In the genomic region with DNA sequence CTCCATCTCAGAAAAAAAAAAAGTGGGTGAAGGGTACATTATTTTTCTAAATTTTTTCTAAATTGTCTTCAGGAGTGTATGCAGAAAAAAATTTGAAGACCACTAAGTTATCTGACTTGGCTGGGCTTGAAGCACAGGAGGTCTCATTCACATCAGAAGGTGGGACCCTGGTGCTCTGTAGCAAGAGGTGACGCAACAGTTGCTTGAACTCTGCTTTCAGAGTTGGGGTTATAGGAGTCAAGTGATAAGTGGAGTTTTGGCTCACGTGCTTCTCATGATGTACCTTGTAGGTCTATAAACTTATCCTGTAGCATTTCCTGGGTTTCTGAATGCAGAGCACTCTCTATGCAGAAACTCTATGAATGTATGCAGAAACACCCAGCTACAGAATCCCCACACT, we compare ENCODE assay signal across 2 cellular contexts.
TF ChIP-seq lines count a peak whose summit lies in the region.

No MANE protein-coding gene starts in this region.

TF ChIP-seq in HepG2, 621 proteins besides CTCF, POLR2A, EP300 and RAD21:
- TF ChIP-seq CEBPB (IDR thresholded peaks at IDR 0.05; ENCODE audit: borderline replicate concordance, low read depth, low read length) (peak; percentile 69), MXD4 (CRISPR knock-in tag; IDR thresholded peaks at IDR 0.05) (no peak), ZNF101 (CRISPR knock-in tag; IDR thresholded peaks at IDR 0.05; ENCODE audit: borderline replicate concordance, low read depth) (no peak), KDM2A (CRISPR knock-in tag; IDR thresholded peaks at IDR 0.05; ENCODE audit: borderline replicate concordance, low read depth) (no peak), TCF7L2 (IDR thresholded peaks at IDR 0.05; ENCODE audit: low read depth, low read length) (no peak), ATF7 (IDR thresholded peaks at IDR 0.05) (0 out of 2 replicates have a peak, but pooled peaks have one; percentile 21), ATF7 (CRISPR knock-in tag; IDR thresholded peaks at IDR 0.05) (no peak), HNRNPL (IDR thresholded peaks at IDR 0.05; ENCODE audit: low read depth, low read length) (no peak), ATRX (CRISPR knock-in tag; IDR thresholded peaks at IDR 0.05; ENCODE audit: borderline replicate concordance) (no peak), GABPA (IDR thresholded peaks at IDR 0.05; ENCODE audit: low read depth, low read length) (no peak), GABPA (CRISPR knock-in tag; IDR thresholded peaks at IDR 0.05; ENCODE audit: low read depth) (no peak)
- TF ChIP-seq, protein P1, sequence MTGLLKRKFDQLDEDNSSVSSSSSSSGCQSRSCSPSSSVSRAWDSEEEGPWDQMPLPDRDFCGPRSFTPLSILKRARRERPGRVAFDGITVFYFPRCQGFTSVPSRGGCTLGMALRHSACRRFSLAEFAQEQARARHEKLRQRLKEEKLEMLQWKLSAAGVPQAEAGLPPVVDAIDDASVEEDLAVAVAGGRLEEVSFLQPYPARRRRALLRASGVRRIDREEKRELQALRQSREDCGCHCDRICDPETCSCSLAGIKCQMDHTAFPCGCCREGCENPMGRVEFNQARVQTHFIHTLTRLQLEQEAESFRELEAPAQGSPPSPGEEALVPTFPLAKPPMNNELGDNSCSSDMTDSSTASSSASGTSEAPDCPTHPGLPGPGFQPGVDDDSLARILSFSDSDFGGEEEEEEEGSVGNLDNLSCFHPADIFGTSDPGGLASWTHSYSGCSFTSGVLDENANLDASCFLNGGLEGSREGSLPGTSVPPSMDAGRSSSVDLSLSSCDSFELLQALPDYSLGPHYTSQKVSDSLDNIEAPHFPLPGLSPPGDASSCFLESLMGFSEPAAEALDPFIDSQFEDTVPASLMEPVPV (CRISPR knock-in tag; IDR thresholded peaks at IDR 0.05) = no peak
- TF ChIP-seq, protein P2, sequence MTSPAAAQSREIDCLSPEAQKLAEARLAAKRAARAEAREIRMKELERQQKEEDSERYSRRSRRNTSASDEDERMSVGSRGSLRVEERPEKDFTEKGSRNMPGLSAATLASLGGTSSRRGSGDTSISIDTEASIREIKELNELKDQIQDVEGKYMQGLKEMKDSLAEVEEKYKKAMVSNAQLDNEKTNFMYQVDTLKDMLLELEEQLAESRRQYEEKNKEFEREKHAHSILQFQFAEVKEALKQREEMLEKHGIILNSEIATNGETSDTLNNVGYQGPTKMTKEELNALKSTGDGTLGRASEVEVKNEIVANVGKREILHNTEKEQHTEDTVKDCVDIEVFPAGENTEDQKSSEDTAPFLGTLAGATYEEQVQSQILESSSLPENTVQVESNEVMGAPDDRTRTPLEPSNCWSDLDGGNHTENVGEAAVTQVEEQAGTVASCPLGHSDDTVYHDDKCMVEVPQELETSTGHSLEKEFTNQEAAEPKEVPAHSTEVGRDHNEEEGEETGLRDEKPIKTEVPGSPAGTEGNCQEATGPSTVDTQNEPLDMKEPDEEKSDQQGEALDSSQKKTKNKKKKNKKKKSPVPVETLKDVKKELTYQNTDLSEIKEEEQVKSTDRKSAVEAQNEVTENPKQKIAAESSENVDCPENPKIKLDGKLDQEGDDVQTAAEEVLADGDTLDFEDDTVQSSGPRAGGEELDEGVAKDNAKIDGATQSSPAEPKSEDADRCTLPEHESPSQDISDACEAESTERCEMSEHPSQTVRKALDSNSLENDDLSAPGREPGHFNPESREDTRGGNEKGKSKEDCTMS (CRISPR knock-in tag; conservative IDR thresholded peaks at IDR 0.05) = no peak
- TF ChIP-seq, protein P3, sequence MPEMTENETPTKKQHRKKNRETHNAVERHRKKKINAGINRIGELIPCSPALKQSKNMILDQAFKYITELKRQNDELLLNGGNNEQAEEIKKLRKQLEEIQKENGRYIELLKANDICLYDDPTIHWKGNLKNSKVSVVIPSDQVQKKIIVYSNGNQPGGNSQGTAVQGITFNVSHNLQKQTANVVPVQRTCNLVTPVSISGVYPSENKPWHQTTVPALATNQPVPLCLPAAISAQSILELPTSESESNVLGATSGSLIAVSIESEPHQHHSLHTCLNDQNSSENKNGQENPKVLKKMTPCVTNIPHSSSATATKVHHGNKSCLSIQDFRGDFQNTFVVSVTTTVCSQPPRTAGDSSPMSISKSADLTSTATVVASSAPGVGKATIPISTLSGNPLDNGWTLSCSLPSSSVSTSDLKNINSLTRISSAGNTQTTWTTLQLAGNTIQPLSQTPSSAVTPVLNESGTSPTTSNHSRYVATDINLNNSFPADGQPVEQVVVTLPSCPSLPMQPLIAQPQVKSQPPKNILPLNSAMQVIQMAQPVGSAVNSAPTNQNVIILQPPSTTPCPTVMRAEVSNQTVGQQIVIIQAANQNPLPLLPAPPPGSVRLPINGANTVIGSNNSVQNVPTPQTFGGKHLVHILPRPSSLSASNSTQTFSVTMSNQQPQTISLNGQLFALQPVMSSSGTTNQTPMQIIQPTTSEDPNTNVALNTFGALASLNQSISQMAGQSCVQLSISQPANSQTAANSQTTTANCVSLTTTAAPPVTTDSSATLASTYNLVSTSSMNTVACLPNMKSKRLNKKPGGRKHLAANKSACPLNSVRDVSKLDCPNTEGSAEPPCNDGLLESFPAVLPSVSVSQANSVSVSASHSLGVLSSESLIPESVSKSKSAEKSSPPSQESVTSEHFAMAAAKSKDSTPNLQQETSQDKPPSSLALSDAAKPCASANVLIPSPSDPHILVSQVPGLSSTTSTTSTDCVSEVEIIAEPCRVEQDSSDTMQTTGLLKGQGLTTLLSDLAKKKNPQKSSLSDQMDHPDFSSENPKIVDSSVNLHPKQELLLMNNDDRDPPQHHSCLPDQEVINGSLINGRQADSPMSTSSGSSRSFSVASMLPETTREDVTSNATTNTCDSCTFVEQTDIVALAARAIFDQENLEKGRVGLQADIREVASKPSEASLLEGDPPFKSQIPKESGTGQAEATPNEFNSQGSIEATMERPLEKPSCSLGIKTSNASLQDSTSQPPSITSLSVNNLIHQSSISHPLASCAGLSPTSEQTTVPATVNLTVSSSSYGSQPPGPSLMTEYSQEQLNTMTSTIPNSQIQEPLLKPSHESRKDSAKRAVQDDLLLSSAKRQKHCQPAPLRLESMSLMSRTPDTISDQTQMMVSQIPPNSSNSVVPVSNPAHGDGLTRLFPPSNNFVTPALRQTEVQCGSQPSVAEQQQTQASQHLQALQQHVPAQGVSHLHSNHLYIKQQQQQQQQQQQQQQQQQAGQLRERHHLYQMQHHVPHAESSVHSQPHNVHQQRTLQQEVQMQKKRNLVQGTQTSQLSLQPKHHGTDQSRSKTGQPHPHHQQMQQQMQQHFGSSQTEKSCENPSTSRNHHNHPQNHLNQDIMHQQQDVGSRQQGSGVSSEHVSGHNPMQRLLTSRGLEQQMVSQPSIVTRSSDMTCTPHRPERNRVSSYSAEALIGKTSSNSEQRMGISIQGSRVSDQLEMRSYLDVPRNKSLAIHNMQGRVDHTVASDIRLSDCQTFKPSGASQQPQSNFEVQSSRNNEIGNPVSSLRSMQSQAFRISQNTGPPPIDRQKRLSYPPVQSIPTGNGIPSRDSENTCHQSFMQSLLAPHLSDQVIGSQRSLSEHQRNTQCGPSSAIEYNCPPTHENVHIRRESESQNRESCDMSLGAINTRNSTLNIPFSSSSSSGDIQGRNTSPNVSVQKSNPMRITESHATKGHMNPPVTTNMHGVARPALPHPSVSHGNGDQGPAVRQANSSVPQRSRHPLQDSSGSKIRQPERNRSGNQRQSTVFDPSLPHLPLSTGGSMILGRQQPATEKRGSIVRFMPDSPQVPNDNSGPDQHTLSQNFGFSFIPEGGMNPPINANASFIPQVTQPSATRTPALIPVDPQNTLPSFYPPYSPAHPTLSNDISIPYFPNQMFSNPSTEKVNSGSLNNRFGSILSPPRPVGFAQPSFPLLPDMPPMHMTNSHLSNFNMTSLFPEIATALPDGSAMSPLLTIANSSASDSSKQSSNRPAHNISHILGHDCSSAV (CRISPR knock-in tag; IDR thresholded peaks at IDR 0.05; ENCODE audit: borderline replicate concordance) = no peak

TF ChIP-seq in IMR-90, 13 proteins besides CTCF, POLR2A, EP300 and RAD21:
- TF ChIP-seq RCOR1 (IDR thresholded peaks at IDR 0.05; ENCODE audit: insufficient replicate concordance, low read length) = no peak
- TF ChIP-seq CEBPB (IDR thresholded peaks at IDR 0.05; ENCODE audit: low read depth, low read length) = peak; percentile 62
